In the genomic region with DNA sequence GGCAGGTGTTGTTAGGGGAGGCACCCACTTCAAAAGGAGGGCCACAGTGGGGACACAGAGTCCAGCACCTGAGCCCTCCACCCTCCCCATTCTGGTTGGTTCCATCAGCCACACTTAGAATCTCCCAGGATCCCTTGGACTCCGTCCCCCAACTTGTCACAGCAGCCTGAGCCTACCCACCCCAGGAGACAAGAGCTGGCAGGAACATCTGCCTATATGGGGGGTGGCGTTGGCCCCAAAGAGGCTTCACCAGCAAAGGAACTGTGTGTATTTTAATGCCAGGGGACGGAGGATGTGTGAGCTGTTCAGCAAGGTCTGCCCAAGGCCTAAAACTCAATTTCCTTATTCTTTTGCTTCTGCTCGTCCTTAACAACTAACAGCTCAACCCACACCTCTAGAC, we compare ENCODE assay signal across 16 cellular contexts.
"Had no signal": no experiment of that assay in that cellular context is flagged by ENCODE, and none has a peak within 500 bp of the region (broad histone marks: within the 10 kb centered on the region; RNA-seq: fewer than 3 reads in every experiment).

No MANE protein-coding gene starts in this region.

- H3K36me3 Mint-ChIP-seq: activated CD8-positive, alpha-beta memory T cell treated with anti-CD3 and anti-CD28 coated beads, Interleukin-2, amount 10 ng/mL, durations not matched to agents 7 days and 5 days; activated naive CD8-positive, alpha-beta T cell; memory B cell had no signal

- H3K4me3 Mint-ChIP-seq: activated CD8-positive, alpha-beta memory T cell treated with anti-CD3 and anti-CD28 coated beads, Interleukin-2, amount 10 ng/mL, durations not matched to agents 7 days and 5 days; activated naive CD8-positive, alpha-beta T cell; activated T-cell treated with anti-CD3 and anti-CD28 coated beads, Interleukin-2, amount 50 U/mL, for 24 hours; memory B cell; nephron had no signal

- H3K4me1 Mint-ChIP-seq: activated CD8-positive, alpha-beta memory T cell treated with anti-CD3 and anti-CD28 coated beads, Interleukin-2, amount 10 ng/mL, durations not matched to agents 7 days and 5 days had no signal

- H3K4me3 ChIP-seq: breast epithelium, pancreas, SJCRH30 had no signal

- H3K27ac ChIP-seq: epithelial cell of prostate, pancreas, SJCRH30 had no signal

- H3K36me3 ChIP-seq: breast epithelium, pancreas, SJCRH30 had no signal

- H3K9me3 ChIP-seq: pancreas, SJCRH30 had no signal

- H3K27ac Mint-ChIP-seq: activated CD8-positive, alpha-beta memory T cell treated with anti-CD3 and anti-CD28 coated beads, Interleukin-2, amount 10 ng/mL, durations not matched to agents 7 days and 5 days; activated naive CD8-positive, alpha-beta T cell; activated T-cell treated with anti-CD3 and anti-CD28 coated beads, Interleukin-2, amount 50 U/mL, for 24 hours; memory B cell had no signal

- H3K27me3 ChIP-seq: breast epithelium, pancreas, SJCRH30 had no signal

- ATAC-seq: activated CD8-positive, alpha-beta memory T cell treated with anti-CD3 and anti-CD28 coated beads, Interleukin-2, amount 10 ng/mL, durations not matched to agents 7 days and 5 days; effector memory CD8-positive, alpha-beta T cell; left colon; pancreas had no signal

- H3K4me1 ChIP-seq: breast epithelium, pancreas, SJCRH30 had no signal

- H3K27me3 Mint-ChIP-seq: activated naive CD8-positive, alpha-beta T cell; activated T-cell treated with anti-CD3 and anti-CD28 coated beads, Interleukin-2, amount 50 U/mL, for 24 hours; effector memory CD8-positive, alpha-beta T cell; memory B cell had no signal

- DNase-seq: activated CD4-positive, alpha-beta T cell treated with anti-CD3 and anti-CD28 coated beads, Interleukin-2, amount 50 U/mL, for 4 hours; activated CD8-positive, alpha-beta memory T cell treated with anti-CD3 and anti-CD28 coated beads, Interleukin-2, amount 10 ng/mL, durations not matched to agents 7 days and 5 days; activated gamma-delta T cell; activated T-cell treated with anti-CD3 and anti-CD28 coated beads, Interleukin-2, amount 50 U/mL, for 24 hours; effector memory CD8-positive, alpha-beta T cell; left colon; pancreas; retina; SJCRH30; stimulated activated CD4-positive, alpha-beta T cell treated with anti-CD3 and anti-CD28 coated beads, Interleukin-15, amount 100 ng/mL, for 24 hours; stimulated activated CD4-positive, alpha-beta T cell treated with anti-CD3 and anti-CD28 coated beads, Interleukin-4, amount 100 ng/mL, for 24 hours had no signal

- H3K9me3 Mint-ChIP-seq: effector memory CD8-positive, alpha-beta T cell had no signal
